Comparison of ENCODE assay signal across 19 cellular contexts in the genomic region with DNA sequence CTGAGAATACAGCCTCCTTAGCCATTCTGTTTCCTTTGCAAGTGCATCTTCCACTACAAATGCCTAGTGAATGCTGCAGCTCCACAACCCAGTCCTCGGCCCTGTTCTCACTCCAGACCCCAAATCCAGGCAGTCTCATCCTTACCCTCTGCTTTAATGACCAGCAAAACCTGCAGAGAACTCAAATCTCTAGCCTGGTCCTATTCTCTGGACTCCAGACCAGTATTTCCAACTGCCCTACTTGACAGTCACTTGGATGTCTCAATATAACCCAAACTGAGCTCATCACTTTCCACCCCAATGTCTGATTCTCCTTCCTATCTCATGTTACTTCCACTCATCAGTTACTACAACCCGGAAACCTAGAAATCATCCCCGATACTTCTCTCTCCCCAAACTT.
"Had no signal": no experiment of that assay in that cellular context is flagged by ENCODE, and none has a peak within 500 bp of the region (broad histone marks: within the 10 kb centered on the region; RNA-seq: fewer than 3 reads in every experiment).

No MANE protein-coding gene starts in this region.

- H3K4me3 Mint-ChIP-seq: activated CD4-positive, alpha-beta T cell treated with anti-CD3 and anti-CD28 coated beads, Interleukin-2, amount 10 ng/mL, durations not matched to agents 7 days and 5 days; activated CD8-positive, alpha-beta T cell treated with anti-CD3 and anti-CD28 coated beads, Interleukin-2, amount 10 ng/mL, durations not matched to agents 7 days and 5 days; activated T-cell treated with anti-CD3 and anti-CD28 coated beads, Interleukin-2, amount 50 U/mL, for 4 hours; stimulated activated memory B cell treated with anti-CD40 and anti-IgM and Interleukin-4, amounts not matched to agents 10 μg/mL and 1 μg/mL and 100 μg/mL, for 72 hours had no signal

- FAIRE-seq: pancreas had no signal

- H3K36me3 ChIP-seq: left lung, pancreas had no signal

- H3K27me3 Mint-ChIP-seq: activated CD4-positive, alpha-beta T cell treated with anti-CD3 and anti-CD28 coated beads, Interleukin-2, amount 10 ng/mL, durations not matched to agents 7 days and 5 days; stimulated activated memory B cell treated with anti-CD40 and anti-IgM and Interleukin-4, amounts not matched to agents 10 μg/mL and 1 μg/mL and 100 μg/mL, for 72 hours; T-cell had no signal

- ATAC-seq: activated CD8-positive, alpha-beta T cell treated with anti-CD3 and anti-CD28 coated beads, Interleukin-2, amount 10 ng/mL, durations not matched to agents 7 days and 5 days; activated T-cell treated with anti-CD3 and anti-CD28 coated beads, Interleukin-2, amount 50 U/mL, for 4 hours; esophagus mucosa; gastrocnemius medialis; left lung; pancreas; sciatic nerve; stimulated activated memory B cell treated with anti-CD40 and anti-IgM and Interleukin-4, amounts not matched to agents 10 μg/mL and 1 μg/mL and 100 μg/mL, for 72 hours; T-cell had no signal

- H3K27ac Mint-ChIP-seq: activated CD4-positive, alpha-beta T cell treated with anti-CD3 and anti-CD28 coated beads, Interleukin-2, amount 10 ng/mL, durations not matched to agents 7 days and 5 days; activated CD8-positive, alpha-beta T cell treated with anti-CD3 and anti-CD28 coated beads, Interleukin-2, amount 10 ng/mL, durations not matched to agents 7 days and 5 days; stimulated activated memory B cell treated with anti-CD40 and anti-IgM and Interleukin-4, amounts not matched to agents 10 μg/mL and 1 μg/mL and 100 μg/mL, for 72 hours had no signal

- H3K9me3 Mint-ChIP-seq: activated CD4-positive, alpha-beta T cell treated with anti-CD3 and anti-CD28 coated beads, Interleukin-2, amount 10 ng/mL, durations not matched to agents 7 days and 5 days; activated T-cell treated with anti-CD3 and anti-CD28 coated beads, Interleukin-2, amount 50 U/mL, for 4 hours; stimulated activated memory B cell treated with anti-CD40 and anti-IgM and Interleukin-4, amounts not matched to agents 10 μg/mL and 1 μg/mL and 100 μg/mL, for 72 hours; T-cell had no signal

- H3K27ac ChIP-seq: ascending aorta, left lung, pancreas, spleen had no signal

- H3K9me3 ChIP-seq: ascending aorta, gastrocnemius medialis, left lung, pancreas, spleen had no signal

- DNase-seq: activated CD4-positive, alpha-beta T cell treated with anti-CD3 and anti-CD28 coated beads, Interleukin-2, amount 10 ng/mL, durations not matched to agents 7 days and 5 days; activated CD8-positive, alpha-beta T cell treated with anti-CD3 and anti-CD28 coated beads, Interleukin-2, amount 10 ng/mL, durations not matched to agents 7 days and 5 days; activated naive CD4-positive, alpha-beta T cell treated with anti-CD3 and anti-CD28 coated beads, Interleukin-2, amount 50 U/mL, for 16 hours; activated T-cell treated with anti-CD3 and anti-CD28 coated beads, Interleukin-2, amount 50 U/mL, for 4 hours; cerebellar nuclear complex; effector CD4-positive, alpha-beta T cell; gastrocnemius medialis; head of caudate nucleus; left lung; midbrain; pancreas; spleen; stimulated activated CD4-positive, alpha-beta T cell treated with anti-CD3 and anti-CD28 coated beads, Interleukin-4, amount 100 ng/mL, for 4 hours; T-cell; T-helper 9 cell had no signal

- H3K4me3 ChIP-seq: ascending aorta, gastrocnemius medialis, left lung, pancreas, spleen had no signal

- H3K27me3 ChIP-seq: ascending aorta, gastrocnemius medialis, left lung, pancreas, spleen had no signal
